ENCODE assay signal across 8 cellular contexts in genomic region chr3:51390186-51390585, GRCh38. TPM values are rescaled to one million over a fixed set of nuclear protein-coding genes. Genes with fewer than 3 reads are reported as not detected.
DNase-seq lines count a peak whose midpoint lies in the region; ATAC-seq and TF ChIP-seq lines count a peak whose summit lies in the region.
"Had no signal": no experiment of that assay in that cellular context is flagged by ENCODE, and none has a peak within 500 bp of the region (broad histone marks: within the 10 kb centered on the region; RNA-seq: fewer than 3 reads in every experiment).

No MANE protein-coding gene starts in this region.

- peaks cover 15% of the 10 kb centered on the region; the same call in 1 of the 2 replicates for H3K4me1 ChIP-seq in iPS-20b (ENCODE audit: insufficient read depth, low read length)

- H3K27ac Mint-ChIP-seq in WTC11 = peak overlapping the region; percentile 86
- peak overlapping the region; percentile 82 for H3K27ac Mint-ChIP-seq in stimulated activated effector memory CD8-positive, alpha-beta T cell treated with anti-CD3 and anti-CD28 coated beads, Interleukin-12 subunit alpha, Interleukin-12 subunit beta, amount 100 ng/mL, for 72 hours

- no peak overlapping the region for H3K27ac ChIP-seq in iPS-20b (ENCODE audit: low read length)

- H3K4me1 Mint-ChIP-seq in WTC11 = peaks cover 59% of the 10 kb centered on the region
- H3K4me1 Mint-ChIP-seq in stimulated activated effector memory CD8-positive, alpha-beta T cell treated with anti-CD3 and anti-CD28 coated beads, Interleukin-12 subunit alpha, Interleukin-12 subunit beta, amount 100 ng/mL, for 72 hours = peaks cover 73% of the 10 kb centered on the region

- peak overlapping the region; percentile 57 for H3K4me3 Mint-ChIP-seq in WTC11
- H3K4me3 Mint-ChIP-seq in stimulated activated effector memory CD8-positive, alpha-beta T cell treated with anti-CD3 and anti-CD28 coated beads, Interleukin-12 subunit alpha, Interleukin-12 subunit beta, amount 100 ng/mL, for 72 hours = peak overlapping the region; percentile 68

- H3K27me3 Mint-ChIP-seq in WTC11 (ENCODE audit: low read depth) = no peaks in the 10 kb centered on the region

- CTCF ChIA-PET in WTC11 (lab: Charles Lee) = interaction anchor here (0.8 to 3.0 kb wide), 14 partner anchors 11 to 778 kb away, joined by 3 to 15 read pairs (median 6); partner anchors contain the start of genes CISH and DCAF1

- H3K27me3 ChIP-seq in iPS-20b (ENCODE audit: insufficient read depth, low read length) = no peaks in the 10 kb centered on the region

- H3K9me3 ChIP-seq in iPS-20b (ENCODE audit: insufficient read depth, low read depth, low read length) = peaks cover 4% of the 10 kb centered on the region; the same call in 1 of the 2 replicates

- POLR2A ChIA-PET in WTC11 (lab: Charles Lee) = no interaction called here

- peak overlapping the region; percentile 38; the same call in 1 of the 2 replicates for H3K4me3 ChIP-seq in HFF-Myc (replicated peaks; ENCODE audit: low read depth, low read length)
- peak overlapping the region; percentile 55 for H3K4me3 ChIP-seq in iPS-20b (ENCODE audit: low read length)

- no peaks in the 10 kb centered on the region for H3K9me3 Mint-ChIP-seq in WTC11
- H3K9me3 Mint-ChIP-seq in stimulated activated effector memory CD8-positive, alpha-beta T cell treated with anti-CD3 and anti-CD28 coated beads, Interleukin-12 subunit alpha, Interleukin-12 subunit beta, amount 100 ng/mL, for 72 hours = no peaks in the 10 kb centered on the region

- TF ChIP-seq CTCF in HFF-Myc (IDR thresholded peaks at IDR 0.05; ENCODE audit: low read depth, low read length, missing control alignments) (no peak), WTC11 (IDR thresholded peaks at IDR 0.05) (no peak)

- DNase-seq in HFF-Myc (ENCODE audit: extremely low read depth, low read depth) (no peak), WTC11 (ENCODE audit: low spot score) (no peak), dermis blood vessel endothelial cell (no peak), NCI-H446 treated with DMSO at 0.1 percent for 48 hours (lab: John Stamatoyannopoulos, UW) (no peak)
- DNase-seq in stimulated activated effector memory CD8-positive, alpha-beta T cell treated with anti-CD3 and anti-CD28 coated beads, Interleukin-12 subunit alpha, Interleukin-12 subunit beta, amount 100 ng/mL, for 72 hours (ENCODE audit: low spot score in 2 of 2) = no peak
- DNase-seq: T-helper 9 cell had no signal

- peak overlapping the region; percentile 73; the same call in 1 of the 2 replicates for H3K9ac ChIP-seq in iPS-20b (ENCODE audit: low read depth, low read length)

- H3K36me3 ChIP-seq in iPS-20b (ENCODE audit: insufficient read depth, low read depth, low read length) = peaks cover 76% of the 10 kb centered on the region

- ATAC-seq in WTC11 = no peak
- no peak for ATAC-seq in stimulated activated effector memory CD8-positive, alpha-beta T cell treated with anti-CD3 and anti-CD28 coated beads, Interleukin-12 subunit alpha, Interleukin-12 subunit beta, amount 100 ng/mL, for 72 hours
- no peak for ATAC-seq in HG03280 (IDR thresholded peaks at IDR 0.05; ENCODE audit: unreplicated experiment)

- peaks cover 74% of the 10 kb centered on the region for H3K36me3 Mint-ChIP-seq in WTC11
- peaks cover 90% of the 10 kb centered on the region for H3K36me3 Mint-ChIP-seq in stimulated activated effector memory CD8-positive, alpha-beta T cell treated with anti-CD3 and anti-CD28 coated beads, Interleukin-12 subunit alpha, Interleukin-12 subunit beta, amount 100 ng/mL, for 72 hours

TF ChIP-seq in WTC11, 78 proteins besides CTCF, POLR2A, EP300 and RAD21 (continues in another document):
- TF ChIP-seq IRF2 (CRISPR knock-in tag; IDR thresholded peaks at IDR 0.05; ENCODE audit: borderline replicate concordance, low read depth) (no peak), SP1 (CRISPR knock-in tag; conservative IDR thresholded peaks at IDR 0.05) (no peak), PRDM15 (CRISPR knock-in tag; IDR thresholded peaks at IDR 0.05) (no peak), HMGA2 (CRISPR knock-in tag; IDR thresholded peaks at IDR 0.05) (no peak), FOXP4 (CRISPR knock-in tag; IDR thresholded peaks at IDR 0.05) (no peak), EMX1 (CRISPR knock-in tag; IDR thresholded peaks at IDR 0.05) (no peak), ARID4B (CRISPR knock-in tag; IDR thresholded peaks at IDR 0.05; ENCODE audit: borderline replicate concordance) (no peak)

RNA-seq across cellular contexts. Expression of gene RBM15B, which starts 0.9 kb away (rescaled TPM):
- 53.9 to 55.6 TPM (median 55.4 TPM) in 3 replicates for total RNA-seq in WTC11 (2021)
- 49.4 and 51.0 TPM in 2 replicates for total RNA-seq in dermis blood vessel endothelial cell

RNA-seq across cellular contexts. Expression of gene MANF, which starts 5.1 kb away (rescaled TPM):
- total RNA-seq in WTC11 (2021) (105 to 121 TPM (median 109 TPM) in 3 replicates), dermis blood vessel endothelial cell (100 and 134 TPM in 2 replicates)
